Comparison of ENCODE assay signal across 10 cellular contexts in the genomic region with DNA sequence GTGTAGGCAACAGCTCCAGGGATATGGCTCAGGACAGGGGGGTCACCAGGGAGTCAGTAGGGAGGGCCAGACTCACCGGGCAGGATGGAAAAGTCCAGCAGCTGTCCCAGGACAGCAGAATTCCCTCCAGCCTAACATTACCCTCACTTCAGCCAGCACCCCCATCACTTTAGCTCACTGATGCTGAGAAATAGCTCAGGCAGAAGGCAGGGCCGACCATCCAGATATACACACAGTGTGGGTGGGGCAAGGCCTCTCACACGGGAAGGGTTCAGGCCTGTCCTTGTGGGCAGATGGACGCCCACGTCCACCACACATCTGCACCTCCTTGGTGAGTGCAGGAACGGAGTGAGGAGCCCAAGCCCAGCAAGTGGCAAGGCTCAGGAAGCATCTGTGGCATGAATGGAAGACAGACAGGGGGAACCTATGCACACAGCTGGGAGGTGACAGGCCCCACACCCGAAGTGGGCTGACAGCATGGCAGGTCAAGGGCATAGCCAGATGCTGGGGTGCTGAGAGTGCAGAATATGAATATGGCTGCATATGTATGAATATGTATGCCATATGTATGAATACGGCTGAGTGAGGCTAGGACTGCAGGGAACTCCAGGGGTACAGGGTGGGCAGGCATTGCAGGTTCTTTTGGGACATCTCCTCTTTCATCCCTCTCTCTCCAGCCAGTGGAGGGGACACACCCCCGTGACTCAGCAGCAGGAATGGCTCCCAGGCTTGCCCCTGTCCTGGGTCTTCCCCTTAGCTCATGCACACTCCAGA. TPM values are rescaled to one million over a fixed set of nuclear protein-coding genes. Genes with fewer than 3 reads are reported as not detected.
DNase-seq lines count a peak whose midpoint lies in the region; ATAC-seq and TF ChIP-seq lines count a peak whose summit lies in the region.
"Had no signal": no experiment of that assay in that cellular context is flagged by ENCODE, and none has a peak within 500 bp of the region (broad histone marks: within the 10 kb centered on the region; RNA-seq: fewer than 3 reads in every experiment).

No MANE protein-coding gene starts in this region.

- no peaks in the 10 kb centered on the region for H3K27me3 Mint-ChIP-seq in WTC11 (ENCODE audit: low read depth)

- no peaks in the 10 kb centered on the region for H3K36me3 ChIP-seq in tibial artery
- H3K36me3 ChIP-seq: Peyer's patch had no signal

- H3K4me1 ChIP-seq in tibial artery: peaks cover 0 to 68% (median 45%) of the 10 kb centered on the region in 4 donors

- intact Hi-C loops in tibial artery (cut with DNase I; ENCODE audit: low total_unique reads): no loop called here

- H3K27ac ChIP-seq in tibial artery: peak overlapping the region; percentile 20 to 53

- CTCF ChIA-PET in WTC11 (lab: Charles Lee): interaction anchor here (0.6 to 1.2 kb wide), 3 partner anchors 10 to 381 kb away, joined by 3 to 4 read pairs (median 3); no protein-coding TSS in a partner anchor

- peaks cover 5% of the 10 kb centered on the region for H3K9me3 Mint-ChIP-seq in WTC11

- no peak for ATAC-seq in WTC11
- no peak for ATAC-seq in HG03095 (IDR thresholded peaks at IDR 0.05; ENCODE audit: unreplicated experiment)
- no peak for ATAC-seq in GM21526 (IDR thresholded peaks at IDR 0.05; ENCODE audit: low FRiP score, unreplicated experiment)

- peaks cover 72% of the 10 kb centered on the region for H3K4me1 Mint-ChIP-seq in WTC11

- DNase-seq in activated effector memory CD4-positive, alpha-beta T cell treated with anti-CD3 and anti-CD28 coated beads, Interleukin-2, amount 50 U/mL, for 16 hours: peak; percentile 53
- DNase-seq in activated effector memory CD4-positive, alpha-beta T cell treated with Interleukin-2 at 50 U/mL for 16 hours: no peak
- no peak for DNase-seq in WTC11 (ENCODE audit: low spot score)
- peak; percentile 40 for DNase-seq in kidney tubule cell (ENCODE audit: low spot score)
- DNase-seq in tibial artery: no peak
- no peak for DNase-seq in OCI-M2 (lab: John Stamatoyannopoulos, UW; ENCODE audit: unreplicated experiment)
- DNase-seq: activated CD4-positive, CD25-positive, alpha-beta regulatory T cell had no signal

- H3K36me3 Mint-ChIP-seq in WTC11: peaks cover 10% of the 10 kb centered on the region

- TF ChIP-seq CTCF in WTC11 (IDR thresholded peaks at IDR 0.05): no peak
- TF ChIP-seq CTCF in tibial artery (IDR thresholded peaks at IDR 0.05): no peak

- no peaks in the 10 kb centered on the region for H3K27me3 ChIP-seq in tibial artery
- H3K27me3 ChIP-seq: Peyer's patch had no signal

- peak overlapping the region; percentile 61; the same call in 1 of the 2 replicates for H3K27ac Mint-ChIP-seq in WTC11

- POLR2A ChIA-PET in WTC11 (lab: Charles Lee): no interaction called here

- H3K4me3 ChIP-seq in tibial artery: no peak overlapping the region
- H3K4me3 ChIP-seq: Peyer's patch had no signal

- no peaks in the 10 kb centered on the region for H3K9me3 ChIP-seq in tibial artery
- H3K9me3 ChIP-seq: Peyer's patch had no signal

- H3K4me3 Mint-ChIP-seq in WTC11: no peak overlapping the region

TF ChIP-seq in WTC11, 78 proteins besides CTCF, POLR2A, EP300 and RAD21:
- TF ChIP-seq ZNF263 (CRISPR knock-in tag; IDR thresholded peaks at IDR 0.05; ENCODE audit: low read depth) (no peak), TP53 (CRISPR knock-in tag; IDR thresholded peaks at IDR 0.05) (no peak), TEAD1 (CRISPR knock-in tag; IDR thresholded peaks at IDR 0.05) (no peak)
- TF ChIP-seq, protein P1, sequence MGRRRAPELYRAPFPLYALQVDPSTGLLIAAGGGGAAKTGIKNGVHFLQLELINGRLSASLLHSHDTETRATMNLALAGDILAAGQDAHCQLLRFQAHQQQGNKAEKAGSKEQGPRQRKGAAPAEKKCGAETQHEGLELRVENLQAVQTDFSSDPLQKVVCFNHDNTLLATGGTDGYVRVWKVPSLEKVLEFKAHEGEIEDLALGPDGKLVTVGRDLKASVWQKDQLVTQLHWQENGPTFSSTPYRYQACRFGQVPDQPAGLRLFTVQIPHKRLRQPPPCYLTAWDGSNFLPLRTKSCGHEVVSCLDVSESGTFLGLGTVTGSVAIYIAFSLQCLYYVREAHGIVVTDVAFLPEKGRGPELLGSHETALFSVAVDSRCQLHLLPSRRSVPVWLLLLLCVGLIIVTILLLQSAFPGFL (CRISPR knock-in tag; IDR thresholded peaks at IDR 0.05; ENCODE audit: borderline replicate concordance): no peak
- TF ChIP-seq, protein P2, sequence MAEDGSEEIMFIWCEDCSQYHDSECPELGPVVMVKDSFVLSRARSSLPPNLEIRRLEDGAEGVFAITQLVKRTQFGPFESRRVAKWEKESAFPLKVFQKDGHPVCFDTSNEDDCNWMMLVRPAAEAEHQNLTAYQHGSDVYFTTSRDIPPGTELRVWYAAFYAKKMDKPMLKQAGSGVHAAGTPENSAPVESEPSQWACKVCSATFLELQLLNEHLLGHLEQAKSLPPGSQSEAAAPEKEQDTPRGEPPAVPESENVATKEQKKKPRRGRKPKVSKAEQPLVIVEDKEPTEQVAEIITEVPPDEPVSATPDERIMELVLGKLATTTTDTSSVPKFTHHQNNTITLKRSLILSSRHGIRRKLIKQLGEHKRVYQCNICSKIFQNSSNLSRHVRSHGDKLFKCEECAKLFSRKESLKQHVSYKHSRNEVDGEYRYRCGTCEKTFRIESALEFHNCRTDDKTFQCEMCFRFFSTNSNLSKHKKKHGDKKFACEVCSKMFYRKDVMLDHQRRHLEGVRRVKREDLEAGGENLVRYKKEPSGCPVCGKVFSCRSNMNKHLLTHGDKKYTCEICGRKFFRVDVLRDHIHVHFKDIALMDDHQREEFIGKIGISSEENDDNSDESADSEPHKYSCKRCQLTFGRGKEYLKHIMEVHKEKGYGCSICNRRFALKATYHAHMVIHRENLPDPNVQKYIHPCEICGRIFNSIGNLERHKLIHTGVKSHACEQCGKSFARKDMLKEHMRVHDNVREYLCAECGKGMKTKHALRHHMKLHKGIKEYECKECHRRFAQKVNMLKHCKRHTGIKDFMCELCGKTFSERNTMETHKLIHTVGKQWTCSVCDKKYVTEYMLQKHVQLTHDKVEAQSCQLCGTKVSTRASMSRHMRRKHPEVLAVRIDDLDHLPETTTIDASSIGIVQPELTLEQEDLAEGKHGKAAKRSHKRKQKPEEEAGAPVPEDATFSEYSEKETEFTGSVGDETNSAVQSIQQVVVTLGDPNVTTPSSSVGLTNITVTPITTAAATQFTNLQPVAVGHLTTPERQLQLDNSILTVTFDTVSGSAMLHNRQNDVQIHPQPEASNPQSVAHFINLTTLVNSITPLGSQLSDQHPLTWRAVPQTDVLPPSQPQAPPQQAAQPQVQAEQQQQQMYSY (CRISPR knock-in tag; IDR thresholded peaks at IDR 0.05): no peak
- TF ChIP-seq, protein P3, sequence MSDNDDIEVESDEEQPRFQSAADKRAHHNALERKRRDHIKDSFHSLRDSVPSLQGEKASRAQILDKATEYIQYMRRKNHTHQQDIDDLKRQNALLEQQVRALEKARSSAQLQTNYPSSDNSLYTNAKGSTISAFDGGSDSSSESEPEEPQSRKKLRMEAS (CRISPR knock-in tag; IDR thresholded peaks at IDR 0.05): no peak

RNA-seq across cellular contexts. Expression of a gene that starts 17.0 kb away (rescaled TPM):
- total RNA-seq in WTC11 (2021): 30.8 to 38.7 TPM (median 31.4 TPM) in 3 replicates

Comparison
In these comparisons a context has a peak if more than half of its experiments do, and no peak if none do; other contexts are left out.
1. DNase-seq: peak in activated effector memory CD4-positive, alpha-beta T cell treated with anti-CD3 and anti-CD28 coated beads, Interleukin-2, amount 50 U/mL, for 16 hours (single experiment) and kidney tubule cell (single experiment); none in activated effector memory CD4-positive, alpha-beta T cell treated with Interleukin-2 at 50 U/mL for 16 hours (single experiment), WTC11 (single experiment), tibial artery (0 of 2) and OCI-M2 (single experiment).